Comparison of ENCODE assay signal across 8 cellular contexts in genomic region chr4:70993181-70994068, GRCh38. TPM values are rescaled to one million over a fixed set of nuclear protein-coding genes. Genes with fewer than 3 reads are reported as not detected.
A peak's percentile ranks its signal among the peaks of the same experiment; 100 is the strongest.
DNase-seq lines count a peak whose midpoint lies in the region; ATAC-seq and TF ChIP-seq lines count a peak whose summit lies in the region.

DCK (plus strand) TSS chr4:70993649; CDS start chr4:70993836, 187 bp downstream.

- H3K27me3 ChIP-seq in prostate gland (replicated peaks; ENCODE audit: insufficient read depth) = no peaks in the 10 kb centered on the region

- no peaks in the 10 kb centered on the region for H3K9me3 ChIP-seq in prostate gland

- peak within 1 kb of the TSS; percentile 90 for H3K27ac Mint-ChIP-seq in T-helper 1 cell treated with Interleukin-12 subunit alpha and Interleukin-12 subunit beta and Interleukin-4 antibody, amounts not matched to agents 30 μg/mL and 1 μg/mL, for 36 hours

- H3K27me3 Mint-ChIP-seq in T-helper 1 cell treated with Interleukin-12 subunit alpha and Interleukin-12 subunit beta and Interleukin-4 antibody, amounts not matched to agents 30 μg/mL and 1 μg/mL, for 36 hours (ENCODE audit: low read depth) = no peaks in the 10 kb centered on the region

- H3K4me3 ChIP-seq in prostate gland = peak within 1 kb of the TSS; percentile 68 to 73

- H3K27ac ChIP-seq in prostate gland = peak within 1 kb of the TSS; percentile 84 to 89

- H3K36me3 Mint-ChIP-seq in T-helper 1 cell treated with Interleukin-12 subunit alpha and Interleukin-12 subunit beta and Interleukin-4 antibody, amounts not matched to agents 30 μg/mL and 1 μg/mL, for 36 hours (ENCODE audit: low read depth) = peaks cover 21% of the 10 kb centered on the region

- DNase-seq in NCI-H1436 treated with DMSO at 0.1 percent for 48 hours (lab: John Stamatoyannopoulos, UW) (peak; percentile 79), amygdala (lab: John Stamatoyannopoulos, UW) (peak; percentile 32 to 95 (median 78)), left ventricle myocardium superior (peak; percentile 97), prostate gland (ENCODE audit: low spot score) (peak; percentile 86), ureter (ENCODE audit: low spot score) (peak; percentile 90)

- TF ChIP-seq POLR2A in GM15510 (IDR thresholded peaks at IDR 0.05; ENCODE audit: borderline replicate concordance, extremely low read depth, insufficient read length) (peak; percentile 88), prostate gland (IDR thresholded peaks at IDR 0.05) (peak; percentile 73)

- H3K4me3 Mint-ChIP-seq in T-helper 1 cell treated with Interleukin-12 subunit alpha and Interleukin-12 subunit beta and Interleukin-4 antibody, amounts not matched to agents 30 μg/mL and 1 μg/mL, for 36 hours = peak within 1 kb of the TSS; percentile 96

- TF ChIP-seq CTCF in prostate gland (IDR thresholded peaks at IDR 0.05) = peak in 1 of 4 experiments; percentile 34

- H3K9me3 Mint-ChIP-seq in T-helper 1 cell treated with Interleukin-12 subunit alpha and Interleukin-12 subunit beta and Interleukin-4 antibody, amounts not matched to agents 30 μg/mL and 1 μg/mL, for 36 hours = no peaks in the 10 kb centered on the region

- intact Hi-C loops in left ventricle myocardium superior (cut with micrococcal nuclease) (no loop called here), prostate gland (cut with DNase I) (loop anchor here (2.0 to 10.0 kb wide), 2 partner anchors 89 to 155 kb away; partner anchors contain the start of genes GRSF1 and MOB1B)

- H3K4me1 Mint-ChIP-seq in T-helper 1 cell treated with Interleukin-12 subunit alpha and Interleukin-12 subunit beta and Interleukin-4 antibody, amounts not matched to agents 30 μg/mL and 1 μg/mL, for 36 hours (ENCODE audit: low read depth) = peaks cover 38% of the 10 kb centered on the region

- no peaks in the 10 kb centered on the region for H3K36me3 ChIP-seq in prostate gland

- WGBS in prostate gland = 0% methylated on average over 65 of the region's 74 CpGs

- no peaks in the 10 kb centered on the region for H3K4me1 ChIP-seq in prostate gland (replicated peaks)

- peak; percentile 74 for ATAC-seq in HG02852 (IDR thresholded peaks at IDR 0.05; ENCODE audit: unreplicated experiment)
- ATAC-seq in left ventricle myocardium superior = peak; percentile 99

RNA-seq across cellular contexts. Expression of gene DCK, which starts in this region (rescaled TPM):
- total RNA-seq in left ventricle myocardium superior = 6.6 TPM
- 10 to 100 TPM; 14.0 to 17.0 TPM for total RNA-seq in prostate gland
- total RNA-seq in ureter = 10.3 TPM

Comparison
In these comparisons a context has a peak if more than half of its experiments do, and no peak if none do; other contexts are left out.
1. Peak in every context shown above with its lines: DNase-seq, ATAC-seq, H3K4me3 ChIP-seq and H3K27ac ChIP-seq.